Comparison of ENCODE assay signal across 15 cellular contexts in the genomic region with DNA sequence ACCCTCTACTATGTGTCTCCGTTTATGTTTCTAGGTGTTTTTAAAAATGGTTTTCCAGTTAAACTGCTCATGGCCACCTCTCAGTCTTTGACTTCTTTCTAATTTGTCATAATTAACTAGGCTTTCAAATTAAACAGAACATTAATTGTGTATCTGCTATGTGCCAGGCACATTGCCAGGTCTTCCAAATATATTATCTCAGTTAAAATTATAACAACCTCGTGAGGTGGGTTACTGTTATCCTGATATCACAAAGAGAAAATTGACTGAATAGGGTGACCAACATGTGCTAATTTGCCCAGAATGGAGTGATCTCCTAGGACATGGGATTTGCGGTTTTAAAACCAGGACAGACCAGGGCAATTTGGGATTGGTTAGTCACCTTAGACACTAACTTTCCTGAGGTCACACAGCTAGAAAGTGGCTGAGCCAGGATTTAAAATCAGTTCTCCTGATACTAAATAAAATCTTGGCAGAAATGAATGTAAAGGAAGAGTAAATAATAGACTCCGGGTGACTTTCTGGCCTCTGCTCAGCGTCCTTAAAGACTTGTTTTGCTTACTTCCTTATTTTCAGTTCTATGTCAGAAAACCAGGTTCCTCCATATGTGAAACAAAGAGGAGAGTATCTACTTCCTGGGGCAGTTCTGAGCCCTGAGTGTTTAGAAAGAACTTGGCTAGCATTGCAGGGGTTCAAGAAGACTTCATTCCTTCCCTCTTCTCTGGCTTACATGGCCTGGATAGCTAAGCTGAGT.
A peak's percentile ranks its signal among the peaks of the same experiment; 100 is the strongest.
DNase-seq lines count a peak whose midpoint lies in the region; ATAC-seq and TF ChIP-seq lines count a peak whose summit lies in the region.
"Had no signal": no experiment of that assay in that cellular context is flagged by ENCODE, and none has a peak within 500 bp of the region (broad histone marks: within the 10 kb centered on the region; RNA-seq: fewer than 3 reads in every experiment).

No MANE protein-coding gene starts in this region.

- H3K4me3 ChIP-seq in breast epithelium (no peak overlapping the region), mesenchymal stem cell (ENCODE audit: insufficient read depth in 1 of 2, low read depth in 1 of 2, low read length in 2 of 2) (no peak overlapping the region), vagina (no peak overlapping the region)

- peak overlapping the region; percentile 41 to 67 for H3K27ac ChIP-seq in breast epithelium
- no peak overlapping the region for H3K27ac ChIP-seq in mesenchymal stem cell (ENCODE audit: low read length, poor library complexity, severe bottlenecking)
- H3K27ac ChIP-seq in vagina, result peak overlapping the region; percentile 16

- TF ChIP-seq CTCF in breast epithelium (IDR thresholded peaks at IDR 0.05), result no peak
- no peak for TF ChIP-seq CTCF in MCF 10A (IDR thresholded peaks at IDR 0.05; ENCODE audit: unreplicated experiment)
- TF ChIP-seq CTCF in vagina (IDR thresholded peaks at IDR 0.05), result no peak

- POLR2A ChIA-PET in MCF 10A (lab: Yijun Ruan, JAX), result no interaction called here

- H2BK12ac ChIP-seq in mesenchymal stem cell (ENCODE audit: low read length in 2 of 2), result no peak overlapping the region

- H3K36me3 ChIP-seq in breast epithelium, result no peaks in the 10 kb centered on the region
- H3K36me3 ChIP-seq in mesenchymal stem cell (ENCODE audit: control insufficient read depth in 1 of 2, insufficient read depth in 2 of 2, low read depth in 1 of 2, low read length in 2 of 2), result no peaks in the 10 kb centered on the region
- no peaks in the 10 kb centered on the region for H3K36me3 ChIP-seq in vagina

- BruUV-seq in MCF 10A (replicated peaks; lab: Mats Ljungman, UMichigan), result no TSS peak

- H2BK120ac ChIP-seq in mesenchymal stem cell (ENCODE audit: low read depth, low read length), result no peak overlapping the region

- CTCF ChIA-PET in MCF 10A (lab: Yijun Ruan, JAX), result no interaction called here

- H3K79me1 ChIP-seq in mesenchymal stem cell (replicated peaks; ENCODE audit: low read length, poor library complexity, severe bottlenecking), result no peaks in the 10 kb centered on the region

- TF ChIP-seq POLR2A in breast epithelium (IDR thresholded peaks at IDR 0.05) (no peak), vagina (IDR thresholded peaks at IDR 0.05) (no peak)

- no peaks in the 10 kb centered on the region for H3K27me3 Mint-ChIP-seq in MCF 10A (ENCODE audit: insufficient read depth, unreplicated experiment)
- peaks cover 46 to 59% of the 10 kb centered on the region in 2 donors for H3K27me3 Mint-ChIP-seq in natural killer cell treated with Interleukin-12 subunit alpha and Interleukin-12 subunit beta and Interleukin-15 and Interleukin-18, amount 100 ng/mL, for 72 hours

- H3K27me3 ChIP-seq in breast epithelium, result no peaks in the 10 kb centered on the region
- H3K27me3 ChIP-seq in mesenchymal stem cell (ENCODE audit: control insufficient read depth in 1 of 2, insufficient read depth in 1 of 2, low read length in 2 of 2), result peaks cover 0 to 55% of the 10 kb centered on the region in 2 experiments
- H3K27me3 ChIP-seq in vagina, result no peaks in the 10 kb centered on the region

- no peak overlapping the region for H3K18ac ChIP-seq in mesenchymal stem cell (ENCODE audit: low read depth in 1 of 2, low read length in 2 of 2)

- no peaks in the 10 kb centered on the region for H3K9me3 Mint-ChIP-seq in MCF 10A (ENCODE audit: unreplicated experiment)
- no peaks in the 10 kb centered on the region for H3K9me3 Mint-ChIP-seq in natural killer cell treated with Interleukin-12 subunit alpha and Interleukin-12 subunit beta and Interleukin-15 and Interleukin-18, amount 100 ng/mL, for 72 hours

- H3K27ac Mint-ChIP-seq in MCF 10A (ENCODE audit: low read depth, unreplicated experiment), result no peak overlapping the region
- H3K27ac Mint-ChIP-seq in natural killer cell treated with Interleukin-12 subunit alpha and Interleukin-12 subunit beta and Interleukin-15 and Interleukin-18, amount 100 ng/mL, for 72 hours, result no peak overlapping the region

- no peak overlapping the region for H4K8ac ChIP-seq in mesenchymal stem cell (ENCODE audit: low read length)

- ATAC-seq in HG03442 (IDR thresholded peaks at IDR 0.05; ENCODE audit: unreplicated experiment), result no peak
- ATAC-seq in natural killer cell treated with Interleukin-12 subunit alpha and Interleukin-12 subunit beta and Interleukin-15 and Interleukin-18, amount 100 ng/mL, for 72 hours, result no peak

- H3K4me3 Mint-ChIP-seq in MCF 10A (ENCODE audit: unreplicated experiment), result no peak overlapping the region
- no peak overlapping the region for H3K4me3 Mint-ChIP-seq in natural killer cell treated with Interleukin-12 subunit alpha and Interleukin-12 subunit beta and Interleukin-15 and Interleukin-18, amount 100 ng/mL, for 72 hours

- H3K14ac ChIP-seq in mesenchymal stem cell (ENCODE audit: low read length in 2 of 2), result no peak overlapping the region

- no peak overlapping the region for H3K23ac ChIP-seq in mesenchymal stem cell (ENCODE audit: low read length in 2 of 2)

- DNase-seq in breast epithelium (ENCODE audit: low spot score in 2 of 2) (peak in 1 of 2 donors; percentile 12), MCF 10A (ENCODE audit: unreplicated experiment) (no peak), SKM-1 (lab: John Stamatoyannopoulos, UW; ENCODE audit: unreplicated experiment) (peak; percentile 85), mesenchymal stem cell (no peak), vagina (ENCODE audit: extremely low spot score in 2 of 2) (no peak), DMS79 (lab: John Stamatoyannopoulos, UW) (no peak)
- DNase-seq in natural killer cell treated with Interleukin-12 subunit alpha and Interleukin-12 subunit beta and Interleukin-15 and Interleukin-18, amount 100 ng/mL, for 72 hours (ENCODE audit: low spot score), result no peak
- DNase-seq: activated naive CD4-positive, alpha-beta T cell treated with anti-CD3 and anti-CD28 coated beads, Interleukin-2, amount 50 U/mL, for 16 hours; caudate nucleus; kidney; NCI-H1105; NCI-H2227 treated with DMSO at 0.1 percent for 48 hours; Right ventricle myocardium superior had no signal

- peak overlapping the region; percentile 44 for H3K9ac ChIP-seq in mesenchymal stem cell (ENCODE audit: low read length)

- 86% methylated on average over 5 of the region's 5 CpGs for WGBS in mesenchymal stem cell

- intact Hi-C loops in breast epithelium (cut with DNase I; ENCODE audit: low total_unique reads), result no loop called here
- intact Hi-C loops in MCF 10A (cut with micrococcal nuclease), result no loop called here
- intact Hi-C loops in vagina (cut with DNase I), result loop anchor here (5.0 to 10.0 kb wide), 3 partner anchors 48 to 225 kb away; a partner anchor contains a TSS

- H2BK15ac ChIP-seq in mesenchymal stem cell (ENCODE audit: low read depth, poor library complexity, severe bottlenecking), result no peak overlapping the region

- H3K36me3 Mint-ChIP-seq in MCF 10A (ENCODE audit: insufficient read depth, unreplicated experiment), result no peaks in the 10 kb centered on the region
- H3K36me3 Mint-ChIP-seq in natural killer cell treated with Interleukin-12 subunit alpha and Interleukin-12 subunit beta and Interleukin-15 and Interleukin-18, amount 100 ng/mL, for 72 hours, result no peaks in the 10 kb centered on the region
- H3K36me3 Mint-ChIP-seq: naive thymus-derived CD8-positive, alpha-beta T cell had no signal

- no peak overlapping the region for H2AFZ ChIP-seq in mesenchymal stem cell (ENCODE audit: low read depth, low read length)

- H3K9me3 ChIP-seq in breast epithelium (no peaks in the 10 kb centered on the region), mesenchymal stem cell (ENCODE audit: control insufficient read depth, low read length) (no peaks in the 10 kb centered on the region), vagina (no peaks in the 10 kb centered on the region)

- H2BK5ac ChIP-seq in mesenchymal stem cell (ENCODE audit: low read depth, low read length, poor library complexity, severe bottlenecking), result no peak overlapping the region

- no peak overlapping the region for H2AK5ac ChIP-seq in mesenchymal stem cell (ENCODE audit: low read length, severe bottlenecking)

- H3K4me2 ChIP-seq in mesenchymal stem cell (ENCODE audit: low read length, poor library complexity, severe bottlenecking), result no peak overlapping the region

- no peak overlapping the region for H3K4ac ChIP-seq in mesenchymal stem cell (ENCODE audit: low read depth in 1 of 2, low read length in 2 of 2)

- H4K91ac ChIP-seq in mesenchymal stem cell (ENCODE audit: low read length), result no peak overlapping the region

- H3K4me1 Mint-ChIP-seq in MCF 10A (ENCODE audit: insufficient read depth, unreplicated experiment), result peaks cover 29% of the 10 kb centered on the region
- no peaks in the 10 kb centered on the region for H3K4me1 Mint-ChIP-seq in natural killer cell treated with Interleukin-12 subunit alpha and Interleukin-12 subunit beta and Interleukin-15 and Interleukin-18, amount 100 ng/mL, for 72 hours (ENCODE audit: low read depth in 2 of 2)

- H3K4me1 ChIP-seq in breast epithelium (peaks cover 16 to 17% of the 10 kb centered on the region in 2 donors), mesenchymal stem cell (ENCODE audit: control insufficient read depth, insufficient read depth, low read depth, low read length) (no peaks in the 10 kb centered on the region), vagina (peaks cover 72% of the 10 kb centered on the region)
